ENCODE assay signal across 9 cellular contexts in genomic region chr17:81322271-81323082, GRCh38. TPM values are rescaled to one million over a fixed set of nuclear protein-coding genes. Genes with fewer than 3 reads are reported as not detected.
DNase-seq lines count a peak whose midpoint lies in the region; ATAC-seq and TF ChIP-seq lines count a peak whose summit lies in the region.
"Had no signal": no experiment of that assay in that cellular context is flagged by ENCODE, and none has a peak within 500 bp of the region (broad histone marks: within the 10 kb centered on the region; RNA-seq: fewer than 3 reads in every experiment).

No MANE protein-coding gene starts in this region.

- intact Hi-C loops in left ventricle myocardium inferior (cut with micrococcal nuclease) (no loop called here), left cardiac atrium (cut with DNase I) (no loop called here)

- no peak overlapping the region for H3K27ac Mint-ChIP-seq in T-helper 2 cell treated with Interferon-gamma antibody and Interleukin-4, amounts not matched to agents 5 μg/mL and 100 μg/mL, for 36 hours

- no peaks in the 10 kb centered on the region for H3K4me1 Mint-ChIP-seq in T-helper 2 cell treated with Interferon-gamma antibody and Interleukin-4, amounts not matched to agents 5 μg/mL and 100 μg/mL, for 36 hours (ENCODE audit: low read depth)

- no peak overlapping the region for H3K27ac ChIP-seq in left ventricle myocardium inferior (replicated peaks)
- H3K27ac ChIP-seq: adrenal gland had no signal

- in situ Hi-C loops in G401 (cut with HindIII; ENCODE audit: low sequenced_read_pairs) = no loop called here

- no peaks in the 10 kb centered on the region for H3K27me3 Mint-ChIP-seq in T-helper 2 cell treated with Interferon-gamma antibody and Interleukin-4, amounts not matched to agents 5 μg/mL and 100 μg/mL, for 36 hours (ENCODE audit: low read depth)

- H3K36me3 ChIP-seq in left ventricle myocardium inferior = no peaks in the 10 kb centered on the region
- H3K36me3 ChIP-seq: adrenal gland had no signal

- H3K4me1 ChIP-seq in left ventricle myocardium inferior = peaks cover 13% of the 10 kb centered on the region

- no peaks in the 10 kb centered on the region for H3K9me3 Mint-ChIP-seq in T-helper 2 cell treated with Interferon-gamma antibody and Interleukin-4, amounts not matched to agents 5 μg/mL and 100 μg/mL, for 36 hours

- DNase-seq in left ventricle myocardium inferior (no peak), left cardiac atrium (no peak), G401 (ENCODE audit: low spot score) (no peak), LoVo (ENCODE audit: low spot score) (no peak)
- DNase-seq in T-helper 2 cell treated with Interferon-gamma antibody and Interleukin-4, amounts not matched to agents 5 μg/mL and 100 μg/mL, for 36 hours (ENCODE audit: low spot score) = peak; percentile 25
- peak; percentile 23 for DNase-seq in stimulated activated naive CD4-positive, alpha-beta T cell treated with Interleukin-2 at 50 U/mL for 16 hours (lab: John Stamatoyannopoulos, UW)

- H3K27me3 ChIP-seq in left ventricle myocardium inferior (ENCODE audit: low read depth) = no peaks in the 10 kb centered on the region
- H3K27me3 ChIP-seq: adrenal gland had no signal

- ATAC-seq in left cardiac atrium (no peak), esophagus mucosa (peak; percentile 12), GM18873 (IDR thresholded peaks at IDR 0.05; ENCODE audit: low FRiP score, unreplicated experiment) (no peak)

- no peaks in the 10 kb centered on the region for H3K36me3 Mint-ChIP-seq in T-helper 2 cell treated with Interferon-gamma antibody and Interleukin-4, amounts not matched to agents 5 μg/mL and 100 μg/mL, for 36 hours (ENCODE audit: low read depth)

- peak; percentile 36 for TF ChIP-seq CTCF in left ventricle myocardium inferior (IDR thresholded peaks at IDR 0.05; ENCODE audit: borderline replicate concordance)

- H3K4me3 ChIP-seq in left ventricle myocardium inferior = no peak overlapping the region
- H3K4me3 ChIP-seq: adrenal gland had no signal

- no peaks in the 10 kb centered on the region for H3K9me3 ChIP-seq in left ventricle myocardium inferior (replicated peaks)
- H3K9me3 ChIP-seq: adrenal gland had no signal

- H3K4me3 Mint-ChIP-seq in T-helper 2 cell treated with Interferon-gamma antibody and Interleukin-4, amounts not matched to agents 5 μg/mL and 100 μg/mL, for 36 hours = no peak overlapping the region

RNA-seq across cellular contexts. Expression of gene SLC38A10, which starts 27.4 kb away (rescaled TPM):
- total RNA-seq in left ventricle myocardium inferior = 50.1 TPM
- 10 to 100 TPM; 46.4 to 54.0 TPM for total RNA-seq in left cardiac atrium
- 24.6 TPM for total RNA-seq in esophagus mucosa
- 76.9 and 90.6 TPM in 2 replicates for total RNA-seq in G401 (2014; rRNA removed; shearing (Covaris generic))

Comparison
In these comparisons a context has a peak if more than half of its experiments do, and no peak if none do; other contexts are left out.
1. DNase-seq: peak in T-helper 2 cell treated with Interferon-gamma antibody and Interleukin-4, amounts not matched to agents 5 μg/mL and 100 μg/mL, for 36 hours (single experiment) and stimulated activated naive CD4-positive, alpha-beta T cell treated with Interleukin-2 at 50 U/mL for 16 hours (single experiment); none in left ventricle myocardium inferior (single experiment), left cardiac atrium (single experiment), G401 (single experiment) and LoVo (single experiment).